Comparison of ENCODE assay signal across 18 cellular contexts in genomic region chrX:97309717-97310116, GRCh38.
"Had no signal": no experiment of that assay in that cellular context is flagged by ENCODE, and none has a peak within 500 bp of the region (broad histone marks: within the 10 kb centered on the region; RNA-seq: fewer than 3 reads in every experiment).

No MANE protein-coding gene starts in this region.

- H3K4me3 ChIP-seq: tibial nerve, uterus had no signal

- ATAC-seq: activated CD4-positive, CD25-positive, alpha-beta regulatory T cell treated with anti-CD3 and anti-CD28 coated beads, Interleukin-2, amount 50 U/mL, for 24 hours; activated naive CD4-positive, alpha-beta T cell treated with anti-CD3 and anti-CD28 coated beads, Interleukin-2, amount 50 U/mL, for 72 hours; activated T-cell treated with anti-CD3 and anti-CD28 coated beads, Interleukin-2, amount 50 U/mL, for 4 hours; effector memory CD8-positive, alpha-beta T cell had no signal

- H3K27me3 ChIP-seq: uterus had no signal

- H3K36me3 ChIP-seq: tibial nerve, uterus had no signal

- DNase-seq: activated CD4-positive, alpha-beta T cell treated with anti-CD3 and anti-CD28 coated beads, Interleukin-2, amount 50 U/mL, for 1 hour; activated CD8-positive, alpha-beta memory T cell treated with anti-CD3 and anti-CD28 coated beads, Interleukin-2, amount 50 U/mL, for 4 hours; activated T-cell treated with anti-CD3 and anti-CD28 coated beads, Interleukin-2, amount 50 U/mL, for 4 hours; effector memory CD8-positive, alpha-beta T cell; immature natural killer cell; mesenchymal stem cell; nucleus accumbens; posterior cingulate gyrus; retina; stimulated activated CD4-positive, alpha-beta T cell treated with anti-CD3 and anti-CD28 coated beads, Interleukin-12 subunit alpha, Interleukin-12 subunit beta, amount 100 ng/mL, for 4 hours; stimulated activated CD4-positive, alpha-beta T cell treated with anti-CD3 and anti-CD28 coated beads, Interleukin-1b, Interleukin-23, amount 100 ng/mL, for 48 hours; stimulated activated CD8-positive, alpha-beta memory T cell treated with anti-CD3 and anti-CD28 coated beads, Interleukin-4, amount 100 ng/mL, for 48 hours; stimulated activated naive CD4-positive, alpha-beta T cell; uterus had no signal

- H3K9me3 ChIP-seq: tibial nerve, uterus had no signal

- H3K27ac ChIP-seq: epithelial cell of prostate, tibial nerve, uterus had no signal

- H3K4me1 ChIP-seq: tibial nerve, uterus had no signal
